33 cellular contexts compared by ENCODE assay signal in genomic region chr2:72911256-72911655, GRCh38. TPM values are rescaled to one million over a fixed set of nuclear protein-coding genes. Genes with fewer than 3 reads are reported as not detected.
"Had no signal": no experiment of that assay in that cellular context is flagged by ENCODE, and none has a peak within 500 bp of the region (broad histone marks: within the 10 kb centered on the region; RNA-seq: fewer than 3 reads in every experiment).

No MANE protein-coding gene starts in this region.

- ATAC-seq: activated CD8-positive, alpha-beta T cell treated with anti-CD3 and anti-CD28 coated beads for 36 hours; activated naive CD8-positive, alpha-beta T cell treated with anti-CD3 and anti-CD28 coated beads, Interleukin-2, amount 50 U/mL, for 24 hours; gastrocnemius medialis; left cardiac atrium; left ventricle myocardium superior; sciatic nerve; stimulated activated effector memory CD8-positive, alpha-beta T cell treated with anti-CD3 and anti-CD28 coated beads, Interleukin-12 subunit alpha, Interleukin-12 subunit beta, amount 100 ng/mL, for 72 hours had no signal

- H3K79me2 ChIP-seq: hepatocyte had no signal

- H3K36me3 Mint-ChIP-seq: activated naive CD4-positive, alpha-beta T cell treated with anti-CD3 and anti-CD28 coated beads, Interleukin-2, amount 50 U/mL, for 24 hours; stimulated activated effector memory CD8-positive, alpha-beta T cell treated with anti-CD3 and anti-CD28 coated beads, Interleukin-12 subunit alpha, Interleukin-12 subunit beta, amount 100 ng/mL, for 72 hours had no signal

- H3K9me3 ChIP-seq: esophagus muscularis mucosa, gastrocnemius medialis, neutrophil, thoracic aorta, vagina had no signal

- H2AFZ ChIP-seq: hepatocyte had no signal

- H3K4me3 Mint-ChIP-seq: activated B cell treated with CpG ODN at 0.5 μM for 24 hours; activated CD8-positive, alpha-beta T cell treated with anti-CD3 and anti-CD28 coated beads for 36 hours; activated naive CD4-positive, alpha-beta T cell treated with anti-CD3 and anti-CD28 coated beads, Interleukin-2, amount 50 U/mL, for 24 hours; activated naive CD8-positive, alpha-beta T cell treated with anti-CD3 and anti-CD28 coated beads, Interleukin-2, amount 50 U/mL, for 24 hours; nephron; stimulated activated effector memory CD8-positive, alpha-beta T cell treated with anti-CD3 and anti-CD28 coated beads, Interleukin-12 subunit alpha, Interleukin-12 subunit beta, amount 100 ng/mL, for 72 hours; stimulated activated naive CD8-positive, alpha-beta T cell treated with anti-CD3 and anti-CD28 coated beads, Interleukin-15, Interleukin-2, amounts not matched to agents 100 ng/mL and 50 ng/mL, for 24 hours; T-helper 2 cell treated with Interferon-gamma antibody and Interleukin-4, amounts not matched to agents 5 μg/mL and 100 μg/mL, for 36 hours had no signal

- H3K27ac Mint-ChIP-seq: activated B cell treated with CpG ODN at 0.5 μM for 24 hours; activated CD8-positive, alpha-beta T cell treated with anti-CD3 and anti-CD28 coated beads for 36 hours; activated naive CD4-positive, alpha-beta T cell treated with anti-CD3 and anti-CD28 coated beads, Interleukin-2, amount 50 U/mL, for 24 hours; activated naive CD8-positive, alpha-beta T cell treated with anti-CD3 and anti-CD28 coated beads, Interleukin-2, amount 50 U/mL, for 24 hours; nephron; stimulated activated effector memory CD8-positive, alpha-beta T cell treated with anti-CD3 and anti-CD28 coated beads, Interleukin-12 subunit alpha, Interleukin-12 subunit beta, amount 100 ng/mL, for 72 hours; stimulated activated naive CD8-positive, alpha-beta T cell treated with anti-CD3 and anti-CD28 coated beads, Interleukin-15, Interleukin-2, amounts not matched to agents 100 ng/mL and 50 ng/mL, for 24 hours; T-helper 2 cell treated with Interferon-gamma antibody and Interleukin-4, amounts not matched to agents 5 μg/mL and 100 μg/mL, for 36 hours had no signal

- H3K4me1 Mint-ChIP-seq: nephron had no signal

- H3K4me3 ChIP-seq: esophagus muscularis mucosa, gastrocnemius medialis, hepatocyte, skin epidermis, thoracic aorta, vagina had no signal

- DNase-seq: activated B cell treated with CpG ODN at 0.5 μM for 24 hours; activated CD4-positive, alpha-beta T cell treated with anti-CD3 and anti-CD28 coated beads, Interleukin-2, amount 50 U/mL, for 1 hour; activated CD8-positive, alpha-beta T cell treated with anti-CD3 and anti-CD28 coated beads for 36 hours; activated gamma-delta T cell; activated naive CD8-positive, alpha-beta T cell treated with anti-CD3 and anti-CD28 coated beads, Interleukin-2, amount 50 U/mL, for 24 hours; anterior cingulate cortex; dermis blood vessel endothelial cell; effector CD8-positive, alpha-beta T cell; glutamatergic neuron; islet precursor cell; left cardiac atrium; left ventricle myocardium superior; stimulated activated CD4-positive, alpha-beta T cell treated with anti-CD3 and anti-CD28 coated beads, Interleukin-12 subunit alpha, Interleukin-12 subunit beta, amount 100 ng/mL, for 4 hours; stimulated activated CD4-positive, alpha-beta T cell treated with anti-CD3 and anti-CD28 coated beads, Interleukin-4, amount 100 ng/mL, for 24 hours; T-helper 1 cell; trophoblast cell had no signal

- H3K4me2 ChIP-seq: hepatocyte had no signal

- H3K9me3 Mint-ChIP-seq: activated CD8-positive, alpha-beta T cell treated with anti-CD3 and anti-CD28 coated beads for 36 hours; activated naive CD4-positive, alpha-beta T cell treated with anti-CD3 and anti-CD28 coated beads, Interleukin-2, amount 50 U/mL, for 24 hours; activated naive CD8-positive, alpha-beta T cell treated with anti-CD3 and anti-CD28 coated beads, Interleukin-2, amount 50 U/mL, for 24 hours; stimulated activated effector memory CD8-positive, alpha-beta T cell treated with anti-CD3 and anti-CD28 coated beads, Interleukin-12 subunit alpha, Interleukin-12 subunit beta, amount 100 ng/mL, for 72 hours; stimulated activated naive CD8-positive, alpha-beta T cell treated with anti-CD3 and anti-CD28 coated beads, Interleukin-15, Interleukin-2, amounts not matched to agents 100 ng/mL and 50 ng/mL, for 24 hours; T-helper 2 cell treated with Interferon-gamma antibody and Interleukin-4, amounts not matched to agents 5 μg/mL and 100 μg/mL, for 36 hours had no signal

- H3K36me3 ChIP-seq: esophagus muscularis mucosa, gastrocnemius medialis, neutrophil, thoracic aorta, vagina had no signal

- H3K27ac ChIP-seq: esophagus muscularis mucosa, gastrocnemius medialis, hepatocyte, neutrophil, skin epidermis, thoracic aorta, vagina had no signal

RNA-seq across cellular contexts. Expression of gene EMX1, which starts 6.1 kb away (rescaled TPM):
- total RNA-seq: activated CD8-positive, alpha-beta T cell treated with anti-CD3 and anti-CD28 coated beads for 36 hours; dermis blood vessel endothelial cell; esophagus muscularis mucosa; gastrocnemius medialis; left cardiac atrium; left ventricle myocardium superior; lung microvascular endothelial cell; osteocyte; posterior vena cava; sciatic nerve; subcutaneous adipose tissue; thoracic aorta; vagina had no signal
